Comparison of ENCODE assay signal across 8 cellular contexts in genomic region chr3:130179353-130179965, GRCh38.
A peak's percentile ranks its signal among the peaks of the same experiment; 100 is the strongest.
DNase-seq lines count a peak whose midpoint lies in the region; ATAC-seq and TF ChIP-seq lines count a peak whose summit lies in the region.
"Not testable (repeated sequence)": the region's sequence is repeated elsewhere in the genome, so short reads cannot be mapped to it uniquely, and the experiment has no call there.

No MANE protein-coding gene starts in this region.

- H3K27ac ChIP-seq in CD4-positive, alpha-beta T cell (ENCODE audit: low read depth, low read length): peak overlapping the region; percentile 16
- not testable (repeated sequence) for H3K27ac ChIP-seq in coronary artery

- ATAC-seq in CD4-positive, alpha-beta T cell (ENCODE audit: poor library complexity): peak; percentile 32
- not testable (repeated sequence) for ATAC-seq in stimulated activated memory B cell treated with anti-CD40 and anti-IgM and Interleukin-4, amounts not matched to agents 10 μg/mL and 1 μg/mL and 100 μg/mL, for 72 hours

- peak; percentile 27 to 59 (median 40) for DNase-seq in CD4-positive, alpha-beta T cell
- peak; percentile 30 for DNase-seq in LHCN-M2 (ENCODE audit: low read depth)
- peak in 3 of 5 experiments; percentile 18 to 72 (median 43) for DNase-seq in T-helper 2 cell
- DNase-seq in activated T-helper 1 cell treated with anti-CD3 and anti-CD28 coated beads, Interleukin-12 subunit alpha, Interleukin-12 subunit beta, Interleukin-2, Interleukin-4 antibody, amounts not matched to agents 30 ng/mL and 10 ng/mL and 1 ng/mL, durations not matched to agents 14 hours and 24 hours and 36 hours (ENCODE audit: low spot score): peak; percentile 33
- not testable (repeated sequence) for DNase-seq in coronary artery (ENCODE audit: low spot score)
- DNase-seq in kidney tubule cell (ENCODE audit: low spot score): peak; percentile 30
- DNase-seq in retina: peak; percentile 23

- POLR2A ChIA-PET in CD4-positive, alpha-beta T cell (lab: Charles Lee): interaction anchor here (0.9 to 1.1 kb wide), 2 partner anchors 34 to 67 kb away, joined by 3 to 7 read pairs; no protein-coding TSS in a partner anchor

- CTCF ChIA-PET in CD4-positive, alpha-beta T cell (lab: Charles Lee): not testable (repeated sequence)

- H3K9me3 Mint-ChIP-seq in CD4-positive, alpha-beta T cell; activated T-helper 1 cell treated with anti-CD3 and anti-CD28 coated beads, Interleukin-12 subunit alpha, Interleukin-12 subunit beta, Interleukin-2, Interleukin-4 antibody, amounts not matched to agents 30 ng/mL and 10 ng/mL and 1 ng/mL, durations not matched to agents 14 hours and 24 hours and 36 hours; stimulated activated memory B cell treated with anti-CD40 and anti-IgM and Interleukin-4, amounts not matched to agents 10 μg/mL and 1 μg/mL and 100 μg/mL, for 72 hours: not testable (repeated sequence)

- peak overlapping the region; percentile 59 for H3K4me3 ChIP-seq in coronary artery

- H3K9me3 ChIP-seq in CD4-positive, alpha-beta T cell (ENCODE audit: control insufficient read depth, low read length): not testable (repeated sequence)

- not testable (repeated sequence) for H3K27me3 Mint-ChIP-seq in CD4-positive, alpha-beta T cell; activated T-helper 1 cell treated with anti-CD3 and anti-CD28 coated beads, Interleukin-12 subunit alpha, Interleukin-12 subunit beta, Interleukin-2, Interleukin-4 antibody, amounts not matched to agents 30 ng/mL and 10 ng/mL and 1 ng/mL, durations not matched to agents 14 hours and 24 hours and 36 hours (ENCODE audit: insufficient read depth); stimulated activated memory B cell treated with anti-CD40 and anti-IgM and Interleukin-4, amounts not matched to agents 10 μg/mL and 1 μg/mL and 100 μg/mL, for 72 hours

- peaks cover 29% of the 10 kb centered on the region for H3K4me1 Mint-ChIP-seq in CD4-positive, alpha-beta T cell (ENCODE audit: low read depth)
- H3K4me1 Mint-ChIP-seq in activated T-helper 1 cell treated with anti-CD3 and anti-CD28 coated beads, Interleukin-12 subunit alpha, Interleukin-12 subunit beta, Interleukin-2, Interleukin-4 antibody, amounts not matched to agents 30 ng/mL and 10 ng/mL and 1 ng/mL, durations not matched to agents 14 hours and 24 hours and 36 hours (ENCODE audit: low read depth): peaks cover 21% of the 10 kb centered on the region
- peaks cover 16% of the 10 kb centered on the region for H3K4me1 Mint-ChIP-seq in stimulated activated memory B cell treated with anti-CD40 and anti-IgM and Interleukin-4, amounts not matched to agents 10 μg/mL and 1 μg/mL and 100 μg/mL, for 72 hours

- intact Hi-C loops in CD4-positive, alpha-beta T cell (cut with DNase I, micrococcal nuclease); activated T-helper 1 cell treated with anti-CD3 and anti-CD28 coated beads, Interleukin-12 subunit alpha, Interleukin-12 subunit beta, Interleukin-2, Interleukin-4 antibody, amounts not matched to agents 30 ng/mL and 10 ng/mL and 1 ng/mL, durations not matched to agents 14 hours and 24 hours and 36 hours (cut with micrococcal nuclease): not testable (repeated sequence)

- not testable (repeated sequence) for H3K36me3 Mint-ChIP-seq in CD4-positive, alpha-beta T cell (ENCODE audit: low read depth); activated T-helper 1 cell treated with anti-CD3 and anti-CD28 coated beads, Interleukin-12 subunit alpha, Interleukin-12 subunit beta, Interleukin-2, Interleukin-4 antibody, amounts not matched to agents 30 ng/mL and 10 ng/mL and 1 ng/mL, durations not matched to agents 14 hours and 24 hours and 36 hours (ENCODE audit: low read depth); stimulated activated memory B cell treated with anti-CD40 and anti-IgM and Interleukin-4, amounts not matched to agents 10 μg/mL and 1 μg/mL and 100 μg/mL, for 72 hours

- peak overlapping the region; percentile 82 for H3K4me3 Mint-ChIP-seq in CD4-positive, alpha-beta T cell
- H3K4me3 Mint-ChIP-seq in activated T-helper 1 cell treated with anti-CD3 and anti-CD28 coated beads, Interleukin-12 subunit alpha, Interleukin-12 subunit beta, Interleukin-2, Interleukin-4 antibody, amounts not matched to agents 30 ng/mL and 10 ng/mL and 1 ng/mL, durations not matched to agents 14 hours and 24 hours and 36 hours: peak overlapping the region; percentile 68
- H3K4me3 Mint-ChIP-seq in stimulated activated memory B cell treated with anti-CD40 and anti-IgM and Interleukin-4, amounts not matched to agents 10 μg/mL and 1 μg/mL and 100 μg/mL, for 72 hours: peak overlapping the region; percentile 61

- not testable (repeated sequence) for TF ChIP-seq CTCF in CD4-positive, alpha-beta T cell (IDR thresholded peaks at IDR 0.05); coronary artery (IDR thresholded peaks at IDR 0.05)

- not testable (repeated sequence) for H3K27me3 ChIP-seq in CD4-positive, alpha-beta T cell (ENCODE audit: control insufficient read depth, insufficient read depth, low read length)

- H3K27ac Mint-ChIP-seq in CD4-positive, alpha-beta T cell: peak overlapping the region; percentile 87
- peak overlapping the region; percentile 68 for H3K27ac Mint-ChIP-seq in activated T-helper 1 cell treated with anti-CD3 and anti-CD28 coated beads, Interleukin-12 subunit alpha, Interleukin-12 subunit beta, Interleukin-2, Interleukin-4 antibody, amounts not matched to agents 30 ng/mL and 10 ng/mL and 1 ng/mL, durations not matched to agents 14 hours and 24 hours and 36 hours
- peak overlapping the region; percentile 78 for H3K27ac Mint-ChIP-seq in stimulated activated memory B cell treated with anti-CD40 and anti-IgM and Interleukin-4, amounts not matched to agents 10 μg/mL and 1 μg/mL and 100 μg/mL, for 72 hours
